Comparison of ENCODE assay signal across 1 cellular context in genomic region chr19:49880162-49880869, GRCh38.
A peak's percentile ranks its signal among the peaks of the same experiment; 100 is the strongest.
TF ChIP-seq lines count a peak whose summit lies in the region.

No MANE protein-coding gene starts in this region.

TF ChIP-seq in HepG2, 621 proteins besides CTCF, POLR2A, EP300 and RAD21:
- TF ChIP-seq BCLAF1 (IDR thresholded peaks at IDR 0.05) (no peak), NR2F2 (IDR thresholded peaks at IDR 0.05; ENCODE audit: borderline replicate concordance, low read depth) (no peak), ZNF260 (CRISPR knock-in tag; IDR thresholded peaks at IDR 0.05; ENCODE audit: borderline replicate concordance, low read depth) (0 out of 2 replicates have a peak, but pooled peaks have one; percentile 39), NFIB (CRISPR knock-in tag; IDR thresholded peaks at IDR 0.05; ENCODE audit: borderline replicate concordance) (no peak), MAZ (IDR thresholded peaks at IDR 0.05; ENCODE audit: borderline replicate concordance, low read depth, low read length) (no peak), MAZ (CRISPR knock-in tag; IDR thresholded peaks at IDR 0.05; ENCODE audit: low read depth) (no peak)
- TF ChIP-seq, protein P1, sequence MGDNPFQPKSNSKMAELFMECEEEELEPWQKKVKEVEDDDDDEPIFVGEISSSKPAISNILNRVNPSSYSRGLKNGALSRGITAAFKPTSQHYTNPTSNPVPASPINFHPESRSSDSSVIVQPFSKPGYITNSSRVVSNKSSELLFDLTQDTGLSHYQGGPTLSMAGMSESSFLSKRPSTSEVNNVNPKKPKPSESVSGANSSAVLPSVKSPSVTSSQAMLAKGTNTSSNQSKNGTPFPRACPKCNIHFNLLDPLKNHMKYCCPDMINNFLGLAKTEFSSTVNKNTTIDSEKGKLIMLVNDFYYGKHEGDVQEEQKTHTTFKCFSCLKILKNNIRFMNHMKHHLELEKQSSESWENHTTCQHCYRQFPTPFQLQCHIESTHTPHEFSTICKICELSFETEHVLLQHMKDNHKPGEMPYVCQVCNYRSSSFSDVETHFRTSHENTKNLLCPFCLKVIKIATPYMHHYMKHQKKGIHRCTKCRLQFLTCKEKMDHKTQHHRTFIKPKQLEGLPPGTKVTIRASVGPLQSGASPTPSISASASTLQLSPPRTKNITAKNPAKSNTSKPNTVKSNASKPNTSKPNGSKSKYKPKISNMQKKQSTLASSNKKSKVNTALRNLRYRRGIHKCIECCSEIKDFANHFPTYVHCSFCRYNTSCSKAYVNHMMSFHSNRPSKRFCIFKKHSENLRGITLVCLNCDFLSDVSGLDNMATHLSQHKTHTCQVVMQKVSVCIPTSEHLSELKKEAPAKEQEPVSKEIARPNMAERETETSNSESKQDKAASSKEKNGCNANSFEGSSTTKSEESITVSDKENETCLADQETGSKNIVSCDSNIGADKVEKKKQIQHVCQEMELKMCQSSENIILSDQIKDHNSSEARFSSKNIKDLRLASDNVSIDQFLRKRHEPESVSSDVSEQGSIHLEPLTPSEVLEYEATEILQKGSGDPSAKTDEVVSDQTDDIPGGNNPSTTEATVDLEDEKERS (CRISPR knock-in tag; IDR thresholded peaks at IDR 0.05), result no peak
TF ChIP-seq in HepG2: peak in this region for 1.
